21 cellular contexts compared by ENCODE assay signal in the genomic region with DNA sequence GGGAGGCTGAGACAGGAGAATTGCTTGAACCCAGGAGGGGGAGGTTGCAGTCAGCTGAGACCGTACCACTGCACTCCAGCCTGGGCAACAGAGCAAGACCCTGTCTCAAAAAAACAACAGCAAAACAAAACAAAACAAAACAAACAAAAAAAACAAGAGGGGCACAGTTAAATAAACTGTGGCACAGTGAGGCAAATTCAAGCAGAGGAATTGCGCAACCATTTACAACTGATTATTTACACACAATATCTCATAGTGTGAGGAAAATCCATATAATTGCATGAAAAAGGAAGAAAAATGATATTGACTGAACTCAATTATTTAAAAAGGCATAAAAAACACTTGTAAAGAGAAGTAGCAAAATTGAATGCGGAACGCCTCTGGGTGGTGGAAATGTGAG.
"Had no signal": no experiment of that assay in that cellular context is flagged by ENCODE, and none has a peak within 500 bp of the region (broad histone marks: within the 10 kb centered on the region; RNA-seq: fewer than 3 reads in every experiment).

No MANE protein-coding gene starts in this region.

- H3K36me3 ChIP-seq: Peyer's patch, SJCRH30 had no signal

- H3K4me1 ChIP-seq: Peyer's patch, SJCRH30 had no signal

- H2AFZ ChIP-seq: PC-9 had no signal

- H3K9me3 ChIP-seq: Peyer's patch, SJCRH30 had no signal

- H3K4me3 ChIP-seq: PC-9, Peyer's patch, SJCRH30 had no signal

- DNase-seq: KBM-7, NCI-H1092 treated with DMSO at 0.1 percent for 48 hours, NCI-H1436, NCI-H187, NCI-H2029, NCI-H2081 treated with DMSO at 0.1 percent for 48 hours, NCI-H2171, NCI-H226, NCI-H446, NCI-H510A, NCI-H524 treated with DMSO at 0.1 percent for 48 hours, NCI-H69, NCI-H774, OCI-M1, PC-9, Peyer's patch, SHP77 treated with DMSO at 0.1 percent for 48 hours, SJCRH30, T-helper 1 cell had no signal

- FAIRE-seq: HTR-8/SVneo had no signal

- H3K4me2 ChIP-seq: PC-9 had no signal

- H3K27me3 ChIP-seq: Peyer's patch, SJCRH30 had no signal

- H3K27ac ChIP-seq: HL-60, PC-9, Peyer's patch, SJCRH30 had no signal
